Comparison of ENCODE assay signal across 8 cellular contexts in the genomic region with DNA sequence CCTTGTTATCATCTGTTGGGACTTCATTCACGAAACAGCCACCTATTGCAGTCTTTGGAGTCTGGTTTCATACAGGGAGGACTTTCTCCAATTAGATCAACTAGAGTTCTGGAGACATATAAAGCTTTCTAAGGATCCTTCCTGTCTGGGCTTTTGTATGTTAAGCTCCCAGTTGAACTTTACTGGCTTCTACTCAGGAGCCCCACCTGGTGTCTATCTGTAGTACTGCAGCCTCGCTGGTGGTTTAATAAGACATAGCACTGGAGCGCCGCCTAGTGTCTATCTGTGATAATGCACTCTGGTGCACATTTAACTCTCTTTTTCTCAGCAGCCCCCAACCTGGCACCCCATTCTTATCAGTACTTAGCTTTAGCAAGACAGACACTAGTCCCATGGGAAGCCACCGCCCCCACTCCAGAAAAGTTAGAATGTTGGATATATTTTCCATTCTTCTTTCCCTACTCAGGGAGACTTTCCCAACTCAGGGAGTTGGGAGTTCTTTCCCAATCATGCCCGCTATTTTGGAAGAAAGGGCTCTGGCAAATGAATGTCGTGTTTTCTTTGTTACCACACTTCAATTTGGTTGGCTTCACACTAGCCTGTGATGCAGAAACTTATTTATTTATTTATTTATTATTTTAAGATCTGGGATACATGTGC. TPM values are rescaled to one million over a fixed set of nuclear protein-coding genes. Genes with fewer than 3 reads are reported as not detected.
DNase-seq lines count a peak whose midpoint lies in the region; ATAC-seq and TF ChIP-seq lines count a peak whose summit lies in the region.

No MANE protein-coding gene starts in this region.

- POLR2A ChIA-PET in activated CD4-positive, alpha-beta T cell treated with anti-CD3 and anti-CD28 coated beads, Interleukin-2, amount 10 ng/mL, durations not matched to agents 7 days and 5 days (lab: Charles Lee) = no interaction called here

- no peaks in the 10 kb centered on the region for H3K9me3 Mint-ChIP-seq in activated CD4-positive, alpha-beta T cell treated with anti-CD3 and anti-CD28 coated beads, Interleukin-2, amount 10 ng/mL, durations not matched to agents 7 days and 5 days

- H3K4me3 Mint-ChIP-seq in activated CD4-positive, alpha-beta T cell treated with anti-CD3 and anti-CD28 coated beads, Interleukin-2, amount 10 ng/mL, durations not matched to agents 7 days and 5 days = no peak overlapping the region

- H3K36me3 ChIP-seq in lower lobe of right lung = no peaks in the 10 kb centered on the region

- H3K27me3 Mint-ChIP-seq in activated CD4-positive, alpha-beta T cell treated with anti-CD3 and anti-CD28 coated beads, Interleukin-2, amount 10 ng/mL, durations not matched to agents 7 days and 5 days = peaks cover 24% of the 10 kb centered on the region

- H3K4me1 Mint-ChIP-seq in activated CD4-positive, alpha-beta T cell treated with anti-CD3 and anti-CD28 coated beads, Interleukin-2, amount 10 ng/mL, durations not matched to agents 7 days and 5 days = no peaks in the 10 kb centered on the region

- DNase-seq in EH (ENCODE audit: low read depth) (peak; percentile 69), NCI-H446 treated with DMSO at 0.1 percent for 48 hours (lab: John Stamatoyannopoulos, UW) (peak; percentile 18), dedifferentiated amniotic fluid mesenchymal stem cell (ENCODE audit: extremely low spot score) (peak; percentile 39), lower lobe of right lung (peak; percentile 80)
- DNase-seq in activated CD4-positive, alpha-beta T cell treated with anti-CD3 and anti-CD28 coated beads, Interleukin-2, amount 10 ng/mL, durations not matched to agents 7 days and 5 days = peak; percentile 86
- peak; percentile 53 to 61 for DNase-seq in stimulated activated CD8-positive, alpha-beta memory T cell treated with anti-CD3 and anti-CD28 coated beads, Interleukin-15, amount 100 ng/mL, for 4 hours (ENCODE audit: low read depth in 2 of 2)

- no peak overlapping the region for H3K4me3 ChIP-seq in lower lobe of right lung

- ATAC-seq in HG02870 (IDR thresholded peaks at IDR 0.05; ENCODE audit: unreplicated experiment) (peak; percentile 55), lower lobe of right lung (peak; percentile 83 to 96), HG03442 (IDR thresholded peaks at IDR 0.05; ENCODE audit: unreplicated experiment) (no peak)

- H3K36me3 Mint-ChIP-seq in activated CD4-positive, alpha-beta T cell treated with anti-CD3 and anti-CD28 coated beads, Interleukin-2, amount 10 ng/mL, durations not matched to agents 7 days and 5 days (ENCODE audit: low read depth) = no peaks in the 10 kb centered on the region

- no peak overlapping the region for H3K27ac ChIP-seq in lower lobe of right lung

- H3K9me3 ChIP-seq in lower lobe of right lung = no peaks in the 10 kb centered on the region

- H3K4me1 ChIP-seq in lower lobe of right lung = no peaks in the 10 kb centered on the region

- intact Hi-C loops in lower lobe of right lung (cut with DNase I) = no loop called here

- H3K27ac Mint-ChIP-seq in activated CD4-positive, alpha-beta T cell treated with anti-CD3 and anti-CD28 coated beads, Interleukin-2, amount 10 ng/mL, durations not matched to agents 7 days and 5 days = no peak overlapping the region

- TF ChIP-seq CTCF in lower lobe of right lung (IDR thresholded peaks at IDR 0.05) = peak; percentile 93

- CTCF ChIA-PET in activated CD4-positive, alpha-beta T cell treated with anti-CD3 and anti-CD28 coated beads, Interleukin-2, amount 10 ng/mL, durations not matched to agents 7 days and 5 days (lab: Charles Lee) = interaction anchor here (0.6 to 2.7 kb wide), 12 partner anchors 8 to 98 kb away, joined by 3 to 25 read pairs (median 4); partner anchors contain the start of genes CSTF2 and SYTL4

- H3K27me3 ChIP-seq in lower lobe of right lung (ENCODE audit: low read depth) = no peaks in the 10 kb centered on the region

RNA-seq across cellular contexts. Expression of gene SYTL4, which starts 36.9 kb away (rescaled TPM):
- not detected for total RNA-seq in activated CD4-positive, alpha-beta T cell treated with anti-CD3 and anti-CD28 coated beads, Interleukin-2, amount 10 ng/mL, durations not matched to agents 7 days and 5 days
- total RNA-seq in lower lobe of right lung = 15.3 TPM

RNA-seq across cellular contexts. Expression of gene CSTF2, which starts 51.4 kb away (rescaled TPM):
- 10 to 100 TPM; 33.9 to 35.8 TPM for total RNA-seq in activated CD4-positive, alpha-beta T cell treated with anti-CD3 and anti-CD28 coated beads, Interleukin-2, amount 10 ng/mL, durations not matched to agents 7 days and 5 days
- 13.9 TPM for total RNA-seq in lower lobe of right lung

Comparison
In these comparisons a context has a peak if more than half of its experiments do, and no peak if none do; other contexts are left out.
1. DNase-seq: peak in every context shown above with its lines; median percentile 86 in activated CD4-positive, alpha-beta T cell treated with anti-CD3 and anti-CD28 coated beads, Interleukin-2, amount 10 ng/mL, durations not matched to agents 7 days and 5 days; 80 in lower lobe of right lung; 69 in EH; 57 in stimulated activated CD8-positive, alpha-beta memory T cell treated with anti-CD3 and anti-CD28 coated beads, Interleukin-15, amount 100 ng/mL, for 4 hours; 39 in dedifferentiated amniotic fluid mesenchymal stem cell; 18 in NCI-H446 treated with DMSO at 0.1 percent for 48 hours.
2. RNA of gene SYTL4, which starts 36.9 kb away (total RNA-seq): 15.3 TPM in lower lobe of right lung (single experiment); not detected in activated CD4-positive, alpha-beta T cell treated with anti-CD3 and anti-CD28 coated beads, Interleukin-2, amount 10 ng/mL, durations not matched to agents 7 days and 5 days; every median in the first group is over 10 times any median in the second.